8 cellular contexts compared by ENCODE assay signal in genomic region chr4:145679520-145679919, GRCh38. TPM values are rescaled to one million over a fixed set of nuclear protein-coding genes. Genes with fewer than 3 reads are reported as not detected.
DNase-seq lines count a peak whose midpoint lies in the region; ATAC-seq and TF ChIP-seq lines count a peak whose summit lies in the region.

No MANE protein-coding gene starts in this region.

- H3K27ac Mint-ChIP-seq in nephron progenitor cell, result no peak overlapping the region
- H3K27ac Mint-ChIP-seq in activated CD4-positive, alpha-beta memory T cell treated with anti-CD3 and anti-CD28 coated beads, Interleukin-2, amount 10 ng/mL, durations not matched to agents 7 days and 5 days, result no peak overlapping the region

- TF ChIP-seq CTCF in nephron progenitor cell (IDR thresholded peaks at IDR 0.05), result no peak

- POLR2A ChIA-PET in activated CD4-positive, alpha-beta memory T cell treated with anti-CD3 and anti-CD28 coated beads, Interleukin-2, amount 10 ng/mL, durations not matched to agents 7 days and 5 days (lab: Charles Lee), result no interaction called here

- H3K27me3 Mint-ChIP-seq in nephron progenitor cell (ENCODE audit: low read depth, poor library complexity), result no peaks in the 10 kb centered on the region
- H3K27me3 Mint-ChIP-seq in activated CD4-positive, alpha-beta memory T cell treated with anti-CD3 and anti-CD28 coated beads, Interleukin-2, amount 10 ng/mL, durations not matched to agents 7 days and 5 days, result peaks cover 13% of the 10 kb centered on the region

- peaks cover 30% of the 10 kb centered on the region for H3K4me1 Mint-ChIP-seq in nephron progenitor cell
- no peaks in the 10 kb centered on the region for H3K4me1 Mint-ChIP-seq in activated CD4-positive, alpha-beta memory T cell treated with anti-CD3 and anti-CD28 coated beads, Interleukin-2, amount 10 ng/mL, durations not matched to agents 7 days and 5 days

- peak; percentile 89 for DNase-seq in DMS153 (lab: John Stamatoyannopoulos, UW)
- DNase-seq in NCI-H2107 treated with DMSO at 0.1 percent for 48 hours (lab: John Stamatoyannopoulos, UW; ENCODE audit: unreplicated experiment), result peak; percentile 93
- DNase-seq in dedifferentiated amniotic fluid mesenchymal stem cell (ENCODE audit: extremely low spot score), result peak; percentile 76
- DNase-seq in nephron progenitor cell, result peak; percentile 16
- no peak for DNase-seq in activated CD4-positive, alpha-beta memory T cell treated with anti-CD3 and anti-CD28 coated beads, Interleukin-2, amount 10 ng/mL, durations not matched to agents 7 days and 5 days
- DNase-seq in SKM-1 (lab: John Stamatoyannopoulos, UW; ENCODE audit: unreplicated experiment), result no peak

- peaks cover 52% of the 10 kb centered on the region for H3K9me3 Mint-ChIP-seq in nephron progenitor cell
- no peaks in the 10 kb centered on the region for H3K9me3 Mint-ChIP-seq in activated CD4-positive, alpha-beta memory T cell treated with anti-CD3 and anti-CD28 coated beads, Interleukin-2, amount 10 ng/mL, durations not matched to agents 7 days and 5 days

- CTCF ChIA-PET in activated CD4-positive, alpha-beta memory T cell treated with anti-CD3 and anti-CD28 coated beads, Interleukin-2, amount 10 ng/mL, durations not matched to agents 7 days and 5 days (lab: Charles Lee), result no interaction called here

- peaks cover 17% of the 10 kb centered on the region for H3K36me3 Mint-ChIP-seq in nephron progenitor cell (ENCODE audit: low read depth)
- H3K36me3 Mint-ChIP-seq in activated CD4-positive, alpha-beta memory T cell treated with anti-CD3 and anti-CD28 coated beads, Interleukin-2, amount 10 ng/mL, durations not matched to agents 7 days and 5 days (ENCODE audit: low read depth), result no peaks in the 10 kb centered on the region

- no peak overlapping the region for H3K4me3 Mint-ChIP-seq in nephron progenitor cell
- no peak overlapping the region for H3K4me3 Mint-ChIP-seq in activated CD4-positive, alpha-beta memory T cell treated with anti-CD3 and anti-CD28 coated beads, Interleukin-2, amount 10 ng/mL, durations not matched to agents 7 days and 5 days

- ATAC-seq in HG02973 (IDR thresholded peaks at IDR 0.05; ENCODE audit: unreplicated experiment), result no peak
- ATAC-seq in GM21447 (IDR thresholded peaks at IDR 0.05; ENCODE audit: unreplicated experiment), result no peak

RNA-seq across cellular contexts. Expression of gene C4orf51, which starts 0.4 kb away (rescaled TPM):
- total RNA-seq in activated CD4-positive, alpha-beta memory T cell treated with anti-CD3 and anti-CD28 coated beads, Interleukin-2, amount 10 ng/mL, durations not matched to agents 7 days and 5 days, result not detected

Comparison
In these comparisons a context has a peak if more than half of its experiments do, and no peak if none do; other contexts are left out.
1. DNase-seq: peak in DMS153 (single experiment), NCI-H2107 treated with DMSO at 0.1 percent for 48 hours (single experiment), dedifferentiated amniotic fluid mesenchymal stem cell (single experiment) and nephron progenitor cell (single experiment); none in activated CD4-positive, alpha-beta memory T cell treated with anti-CD3 and anti-CD28 coated beads, Interleukin-2, amount 10 ng/mL, durations not matched to agents 7 days and 5 days (single experiment) and SKM-1 (single experiment).